ENCODE assay signal across 8 cellular contexts in genomic region chr1:231091853-231092301, GRCh38. TPM values are rescaled to one million over a fixed set of nuclear protein-coding genes. Genes with fewer than 3 reads are reported as not detected.
A peak's percentile ranks its signal among the peaks of the same experiment; 100 is the strongest.
DNase-seq lines count a peak whose midpoint lies in the region; ATAC-seq, FAIRE-seq and TF ChIP-seq lines count a peak whose summit lies in the region.

No MANE protein-coding gene starts in this region.

- peaks cover 67% of the 10 kb centered on the region for H3K27me3 Mint-ChIP-seq in mesothelial cell of epicardium (ENCODE audit: low read depth)

- H3K4me2 ChIP-seq in A549 (peak overlapping the region; percentile 29; the same call in 1 of the 3 replicates), PC-3 (ENCODE audit: low read length) (no peak overlapping the region)

- no peak overlapping the region for H2AFZ ChIP-seq in PC-3 (ENCODE audit: low read length)

- H3K4me3 ChIP-seq in A549 (no peak overlapping the region), PC-3 (ENCODE audit: low read length) (no peak overlapping the region)

- FAIRE-seq in A549 (lab: Jason Lieb, UNC), result no peak
- FAIRE-seq in GM12892 (lab: Jason Lieb, UNC), result peak; percentile 87

- ATAC-seq in A549 (peak; percentile 76 to 90; a peak in 5 of 6 replicates), PC-3 (peak; percentile 71)

- H3K9me2 ChIP-seq in PC-3 (replicated peaks; ENCODE audit: low read length), result no peaks in the 10 kb centered on the region

- H3K4me3 Mint-ChIP-seq in mesothelial cell of epicardium, result no peak overlapping the region

- H3K9me3 Mint-ChIP-seq in mesothelial cell of epicardium, result no peaks in the 10 kb centered on the region

- intact Hi-C loops in PC-3 (cut with micrococcal nuclease), result loop anchor here (5.0 kb wide), 1 partner anchor 175 kb away; no protein-coding TSS in a partner anchor

- TF ChIP-seq POLR2A in A549 (IDR thresholded peaks at IDR 0.05; ENCODE audit: low read length) (no peak), GM12892 (IDR thresholded peaks at IDR 0.05; ENCODE audit: low read depth, low read length) (no peak)

- H3K4me1 Mint-ChIP-seq in mesothelial cell of epicardium, result no peaks in the 10 kb centered on the region

- H3K79me2 ChIP-seq in PC-3 (ENCODE audit: low read length), result no peaks in the 10 kb centered on the region

- H3K36me3 ChIP-seq in PC-3 (ENCODE audit: low read depth, low read length), result no peaks in the 10 kb centered on the region

- DNase-seq in A549 (ENCODE audit: low read depth in 1 of 2, low spot score in 1 of 2), result peak; percentile 44 to 61
- no peak for DNase-seq in GM12892 (ENCODE audit: insufficient read length)
- peak; percentile 72 for DNase-seq in PC-3
- peak; percentile 52 for DNase-seq in amniotic epithelial cell (ENCODE audit: low read depth)
- no peak for DNase-seq in mesothelial cell of epicardium (ENCODE audit: low spot score in 2 of 2, unreplicated experiment in 2 of 2)
- no peak for DNase-seq in NCI-H2171 treated with DMSO at 0.1 percent for 48 hours (lab: John Stamatoyannopoulos, UW)
- no peak for DNase-seq in kidney glomerular epithelial cell (lab: John Stamatoyannopoulos, UW)
- DNase-seq in AML-193 (lab: John Stamatoyannopoulos, UW), result no peak

- TF ChIP-seq EP300 in A549 (IDR thresholded peaks at IDR 0.05), result no peak

- POLR2A ChIA-PET in A549 (lab: Yijun Ruan, JAX) (no interaction called here), PC-3 (lab: Charles Lee; ENCODE audit: unreplicated experiment) (no interaction called here)

- TF ChIP-seq CTCF in A549 (IDR thresholded peaks at IDR 0.05), result peak; percentile 75
- peak; percentile 88 for TF ChIP-seq CTCF in PC-3 (conservative IDR thresholded peaks at IDR 0.05; ENCODE audit: low read depth, low read length)
- peak; percentile 41 for TF ChIP-seq CTCF in mesothelial cell of epicardium (IDR thresholded peaks at IDR 0.05; ENCODE audit: unreplicated experiment)

- no peak overlapping the region for H3K27ac Mint-ChIP-seq in mesothelial cell of epicardium

- H3K9ac ChIP-seq in PC-3 (ENCODE audit: low read length), result no peak overlapping the region

- WGBS in A549 (ENCODE audit: missing lambda C conversion rate), result 39% methylated on average over 13 of the region's 13 CpGs

- peak; percentile 64 to 78 for TF ChIP-seq RAD21 in A549 (conservative IDR thresholded peaks at IDR 0.05 in 1 of 2, IDR thresholded peaks at IDR 0.05 in 1 of 2)

- H3F3A ChIP-seq in PC-3 (ENCODE audit: low read length, unreplicated experiment), result no peaks in the 10 kb centered on the region

- CTCF ChIA-PET in A549 (lab: Yijun Ruan, JAX), result interaction anchor here (0.6 to 3.3 kb wide), 21 partner anchors 8 to 459 kb away, joined by 3 to 12 read pairs (median 4); partner anchors contain the start of gene TRIM67
- CTCF ChIA-PET in PC-3 (lab: Charles Lee), result interaction anchor here (0.6 kb wide), 1 partner anchor 1833 kb away, joined by 11 read pairs; no protein-coding TSS in a partner anchor

- H3K9me3 ChIP-seq in A549, result no peaks in the 10 kb centered on the region
- H3K9me3 ChIP-seq in PC-3 (ENCODE audit: low read length), result no peaks in the 10 kb centered on the region

- H3K27ac ChIP-seq in A549 (peak overlapping the region in 1 of 2 experiments; percentile 47; a peak in 2 of 6 replicates), PC-3 (ENCODE audit: low read length) (no peak overlapping the region)

- H4K20me1 ChIP-seq in PC-3 (ENCODE audit: low read length), result no peaks in the 10 kb centered on the region

- no TSS peak for BruUV-seq in PC-3 (replicated peaks; lab: Mats Ljungman, UMichigan)

- H3K27me3 ChIP-seq in PC-3 (ENCODE audit: low read length), result peaks cover 78% of the 10 kb centered on the region

- H3K36me3 Mint-ChIP-seq in mesothelial cell of epicardium, result no peaks in the 10 kb centered on the region

- H3K4me1 ChIP-seq in A549 (0 out of 3 replicates have a peak, but pooled peaks cover 6% of the 10 kb centered on the region), PC-3 (ENCODE audit: insufficient read depth, low read length) (no peaks in the 10 kb centered on the region)

TF ChIP-seq in A549, 52 proteins besides CTCF, POLR2A, EP300 and RAD21:
- no peak for TF ChIP-seq ZSCAN20 (CRISPR knock-in tag; IDR thresholded peaks at IDR 0.05)
- TF ChIP-seq CBX2 (IDR thresholded peaks at IDR 0.05; ENCODE audit: borderline replicate concordance, low read depth), result no peak
- TF ChIP-seq PHF8 (IDR thresholded peaks at IDR 0.05; ENCODE audit: borderline replicate concordance, low read depth), result no peak
- TF ChIP-seq ELK1 (IDR thresholded peaks at IDR 0.05; ENCODE audit: low read depth, low read length), result no peak
- TF ChIP-seq HMGXB4 (CRISPR knock-in tag; IDR thresholded peaks at IDR 0.05; ENCODE audit: borderline replicate concordance), result no peak
- TF ChIP-seq SMC3 (IDR thresholded peaks at IDR 0.05), result peak; percentile 84
- TF ChIP-seq JUNB (IDR thresholded peaks at IDR 0.05), result no peak
- no peak for TF ChIP-seq TFCP2L1 (CRISPR knock-in tag; IDR thresholded peaks at IDR 0.05)

RNA-seq across cellular contexts. Expression of gene FAM89A, which starts 51.8 kb away (rescaled TPM):
- polyA plus RNA-seq in A549 (2011; rRNA removed) (23.3 and 25.3 TPM in 2 replicates), A549 (2017; fragmentation: RNase III; extraction: RNeasy Plus Mini Kit Qiagen cat#74134 plus additional on column Dnase treatment) (12.6 to 13.3 TPM (median 13.0 TPM) in 3 replicates)
- 13.2 and 18.8 TPM in 2 replicates for polyA plus RNA-seq in A549 (2012; cell fraction: cytosol; rRNA removed)
- polyA plus RNA-seq in A549 (2012; cell fraction: nucleus; rRNA removed), result 6.5 and 6.8 TPM in 2 replicates
- 12.7 and 13.1 TPM in 2 replicates for polyA minus RNA-seq in A549 (2011; rRNA and poly(A)+ RNA removed)
- 0.23 TPM for polyA plus RNA-seq in GM12892 (2012; ENCODE audit: missing spikeins)
- total RNA-seq in PC-3 (2014; rRNA removed) (7.5 and 12.4 TPM in 2 replicates), mesothelial cell of epicardium (11.8 to 14.6 TPM (median 14.2 TPM) in 3 replicates)

Comparison
In these comparisons a context has a peak if more than half of its experiments do, and no peak if none do; other contexts are left out.
1. DNase-seq: peak in A549 (2 of 2), PC-3 (single experiment) and amniotic epithelial cell (single experiment); none in GM12892 (single experiment), mesothelial cell of epicardium (0 of 2), NCI-H2171 treated with DMSO at 0.1 percent for 48 hours (single experiment), kidney glomerular epithelial cell (single experiment) and AML-193 (0 of 2).
2. Peak in every context shown above with its lines, with median percentiles within 50 percentile points of each other: CTCF ChIP-seq.